6 cellular contexts compared by ENCODE assay signal in the genomic region with DNA sequence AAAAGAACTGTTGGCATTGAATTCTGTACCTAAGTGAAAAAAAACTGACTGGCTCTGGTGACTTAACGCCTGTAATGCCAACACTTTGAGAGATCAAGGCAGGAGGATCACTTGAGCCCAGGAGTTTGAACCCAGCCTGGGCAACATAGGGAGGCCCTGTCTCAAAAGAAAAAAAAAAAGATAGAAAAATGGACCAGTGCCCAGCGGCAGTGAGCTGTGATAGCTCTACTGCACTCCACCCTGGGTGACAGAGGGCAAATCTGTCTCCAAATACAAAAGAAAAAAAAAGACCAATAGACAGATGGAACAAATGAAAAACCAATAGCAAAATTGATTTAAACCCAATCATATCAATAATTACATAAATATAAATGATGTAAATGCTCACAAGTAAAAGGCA. TPM values are rescaled to one million over a fixed set of nuclear protein-coding genes. Genes with fewer than 3 reads are reported as not detected.
DNase-seq lines count a peak whose midpoint lies in the region; ATAC-seq and TF ChIP-seq lines count a peak whose summit lies in the region.

No MANE protein-coding gene starts in this region.

- H3K4me1 ChIP-seq in mammary epithelial cell (ENCODE audit: insufficient read depth, low read length) (peaks cover 7% of the 10 kb centered on the region), muscle layer of duodenum (ENCODE audit: control insufficient read depth in 1 of 2, insufficient read depth in 2 of 2, low read length in 2 of 2) (peaks cover 0 to 9% of the 10 kb centered on the region in 2 donors)

- H4K20me1 ChIP-seq in mammary epithelial cell (ENCODE audit: insufficient read depth, low read length): no peaks in the 10 kb centered on the region

- no peaks in the 10 kb centered on the region for H3K36me3 ChIP-seq in mammary epithelial cell (ENCODE audit: insufficient read depth, low read length)
- H3K36me3 ChIP-seq in muscle layer of duodenum (ENCODE audit: control insufficient read depth in 1 of 2, insufficient read depth in 2 of 2, low read length in 2 of 2): peaks cover under 1 to 1% of the 10 kb centered on the region in 2 donors

- TF ChIP-seq CTCF in Calu3 (IDR thresholded peaks at IDR 0.05; ENCODE audit: unreplicated experiment) (no peak), mammary epithelial cell (conservative IDR thresholded peaks at IDR 0.05 in 1 of 2, IDR thresholded peaks at IDR 0.05 in 1 of 2; ENCODE audit: extremely low read depth in 1 of 2, insufficient read depth in 1 of 2, low read depth in 1 of 2, low read length in 2 of 2) (no peak)

- intact Hi-C loops in Calu3 (cut with micrococcal nuclease; ENCODE audit: unreplicated experiment) (no loop called here), mammary epithelial cell (cut with micrococcal nuclease) (no loop called here)

- H3K27me3 Mint-ChIP-seq in Calu3 (ENCODE audit: unreplicated experiment): no peaks in the 10 kb centered on the region

- H3K4me3 Mint-ChIP-seq in Calu3 (ENCODE audit: low read depth, unreplicated experiment): peak overlapping the region; percentile 65

- no peaks in the 10 kb centered on the region for H3K79me2 ChIP-seq in mammary epithelial cell (ENCODE audit: insufficient read depth, low read length)

- H2AFZ ChIP-seq in mammary epithelial cell (ENCODE audit: low read depth, low read length): peak overlapping the region; percentile 96

- H3K9me3 ChIP-seq in mammary epithelial cell (replicated peaks; ENCODE audit: insufficient read depth, low read length) (peaks cover under 1% of the 10 kb centered on the region), muscle layer of duodenum (ENCODE audit: control insufficient read depth in 1 of 2, low read length in 2 of 2) (peaks cover 0 to 3% of the 10 kb centered on the region in 2 donors)

- H3K27ac ChIP-seq in mammary epithelial cell (ENCODE audit: insufficient read depth, low read depth, low read length) (no peak overlapping the region), muscle layer of duodenum (ENCODE audit: low read length) (no peak overlapping the region)

- peaks cover 6% of the 10 kb centered on the region for H3K36me3 Mint-ChIP-seq in Calu3 (ENCODE audit: insufficient read depth, unreplicated experiment)

- no peak overlapping the region for H3K27ac Mint-ChIP-seq in Calu3 (ENCODE audit: unreplicated experiment)

- H3K4me2 ChIP-seq in mammary epithelial cell (ENCODE audit: insufficient read depth, low read depth, low read length): peak overlapping the region; percentile 89

- no peak for ATAC-seq in HG03521 (IDR thresholded peaks at IDR 0.05; ENCODE audit: unreplicated experiment)

- BruUV-seq in Calu3 (replicated peaks; lab: Mats Ljungman, UMichigan) (no TSS peak), mammary epithelial cell (replicated peaks; lab: Mats Ljungman, UMichigan) (no TSS peak)

- H3K4me3 ChIP-seq in mammary epithelial cell (replicated peaks in 1 of 3; ENCODE audit: insufficient read depth in 1 of 3, low read depth in 2 of 3, low read length in 3 of 3) (peak overlapping the region in 2 of 3 experiments; percentile 45 to 55), muscle layer of duodenum (ENCODE audit: low read depth in 1 of 2, low read length in 2 of 2) (peak overlapping the region; percentile 61 to 66)

- DNase-seq in Calu3: no peak
- no peak for DNase-seq in mammary epithelial cell
- DNase-seq in D341Med (ENCODE audit: low spot score): no peak
- DNase-seq in GM19238 (ENCODE audit: insufficient read length, low spot score): no peak

- in situ Hi-C loops in mammary epithelial cell (cut with MboI; ENCODE audit: low sequenced_read_pairs in 2 of 2): no loop called here

- no peak overlapping the region for H3K9ac ChIP-seq in mammary epithelial cell (ENCODE audit: insufficient read depth, low read length)

- H3K9me3 Mint-ChIP-seq in Calu3 (ENCODE audit: low read depth, unreplicated experiment): peaks cover 7% of the 10 kb centered on the region

- 37% methylated on average over 2 of the region's 2 CpGs for WGBS in mammary epithelial cell (ENCODE audit: low coverage, missing lambda C conversion rate)

- H3K4me1 Mint-ChIP-seq in Calu3 (ENCODE audit: low read depth, unreplicated experiment): peaks cover 22% of the 10 kb centered on the region

- dilution Hi-C loops in mammary epithelial cell (cut with HindIII; ENCODE audit: low sequenced_read_pairs): no loop called here

- H3K27me3 ChIP-seq in mammary epithelial cell (ENCODE audit: insufficient read depth, low read length): no peaks in the 10 kb centered on the region
- no peaks in the 10 kb centered on the region for H3K27me3 ChIP-seq in muscle layer of duodenum (ENCODE audit: low read depth, low read length)

- CTCF ChIA-PET in Calu3 (lab: Charles Lee) (no interaction called here), mammary epithelial cell (lab: Charles Lee; ENCODE audit: low non-redundant PET) (no interaction called here)

RNA-seq across cellular contexts. Expression of gene AKR7A3, which starts 0.7 kb away (rescaled TPM):
- total RNA-seq in Calu3 (2022) (1.7 and 2.2 TPM in 2 replicates), mammary epithelial cell (under 1 TPM; 0.50 to 0.59 TPM)
- polyA plus RNA-seq in mammary epithelial cell: 0.16 TPM
- not detected for polyA minus RNA-seq in mammary epithelial cell

RNA-seq across cellular contexts. Expression of gene AKR7A2, which starts 22.7 kb away (rescaled TPM):
- total RNA-seq in Calu3 (2022): 25.7 and 26.3 TPM in 2 replicates
- total RNA-seq in mammary epithelial cell: 10 to 100 TPM; 45.7 to 60.3 TPM
- polyA plus RNA-seq in mammary epithelial cell: 65.9 TPM
- 43.9 TPM for polyA minus RNA-seq in mammary epithelial cell

RNA-seq across cellular contexts. Expression of gene SLC66A1, which starts 22.9 kb away (rescaled TPM):
- total RNA-seq in Calu3 (2022): 10.0 and 13.1 TPM in 2 replicates
- 10 to 100 TPM; 17.7 to 19.7 TPM for total RNA-seq in mammary epithelial cell
- 16.6 TPM for polyA plus RNA-seq in mammary epithelial cell
- 10.5 TPM for polyA minus RNA-seq in mammary epithelial cell

RNA-seq across cellular contexts. Expression of gene MRTO4, which starts 37.6 kb away (rescaled TPM):
- total RNA-seq in Calu3 (2022) (37.0 and 41.4 TPM in 2 replicates), mammary epithelial cell (10 to 100 TPM; 23.3 to 51.6 TPM)
- 73.6 TPM for polyA plus RNA-seq in mammary epithelial cell
- polyA minus RNA-seq in mammary epithelial cell: 22.3 TPM

RNA-seq across cellular contexts. Expression of gene EMC1, which starts 37.9 kb away (rescaled TPM):
- total RNA-seq in Calu3 (2022) (50.9 and 53.4 TPM in 2 replicates), mammary epithelial cell (10 to 100 TPM; 68.0 to 75.0 TPM)
- 55.7 TPM for polyA plus RNA-seq in mammary epithelial cell
- polyA minus RNA-seq in mammary epithelial cell: 101 TPM
